ENCODE assay signal across 1 cellular context in the genomic region with DNA sequence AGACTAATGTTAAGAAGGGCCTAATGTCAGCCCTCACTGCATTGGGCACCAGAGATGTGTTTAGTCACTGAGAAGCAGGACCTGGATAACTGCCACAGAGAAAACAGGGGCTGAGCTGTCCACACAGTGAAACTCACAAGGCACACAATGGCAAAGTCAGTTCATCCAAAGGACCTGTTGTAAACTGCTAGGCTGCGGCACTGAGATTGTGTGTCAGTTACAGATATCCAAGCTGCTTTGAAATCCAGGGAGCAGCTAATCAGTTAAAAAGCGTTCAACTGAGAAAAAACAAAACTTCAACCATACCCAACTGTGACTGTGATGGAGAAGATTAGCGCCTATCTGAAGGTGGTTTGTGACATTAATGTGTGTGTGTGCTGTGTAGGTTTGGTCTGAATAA.
TF ChIP-seq lines count a peak whose summit lies in the region.

No MANE protein-coding gene starts in this region.

TF ChIP-seq in IMR-90, 13 proteins besides CTCF, POLR2A, EP300 and RAD21:
- TF ChIP-seq, protein P1, sequence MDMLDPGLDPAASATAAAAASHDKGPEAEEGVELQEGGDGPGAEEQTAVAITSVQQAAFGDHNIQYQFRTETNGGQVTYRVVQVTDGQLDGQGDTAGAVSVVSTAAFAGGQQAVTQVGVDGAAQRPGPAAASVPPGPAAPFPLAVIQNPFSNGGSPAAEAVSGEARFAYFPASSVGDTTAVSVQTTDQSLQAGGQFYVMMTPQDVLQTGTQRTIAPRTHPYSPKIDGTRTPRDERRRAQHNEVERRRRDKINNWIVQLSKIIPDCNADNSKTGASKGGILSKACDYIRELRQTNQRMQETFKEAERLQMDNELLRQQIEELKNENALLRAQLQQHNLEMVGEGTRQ (IDR thresholded peaks at IDR 0.05; ENCODE audit: low read depth, low read length): no peak
- TF ChIP-seq MAFK (IDR thresholded peaks at IDR 0.05; ENCODE audit: low read depth, low read length) (no peak), RFX5 (IDR thresholded peaks at IDR 0.05; ENCODE audit: low read depth, low read length) (no peak), MXI1 (IDR thresholded peaks at IDR 0.05; ENCODE audit: borderline replicate concordance, low read depth, low read length) (no peak), CHD1 (IDR thresholded peaks at IDR 0.05; ENCODE audit: low read depth, low read length) (no peak), BHLHE40 (IDR thresholded peaks at IDR 0.05; ENCODE audit: low read depth, low read length) (no peak), NFE2L2 (IDR thresholded peaks at IDR 0.05; ENCODE audit: low read depth, low read length) (no peak), FOS (IDR thresholded peaks at IDR 0.05; ENCODE audit: low read depth, low read length) (no peak), RCOR1 (IDR thresholded peaks at IDR 0.05; ENCODE audit: insufficient replicate concordance, low read length) (no peak), CEBPB (IDR thresholded peaks at IDR 0.05; ENCODE audit: low read depth, low read length) (no peak), SMC3 (IDR thresholded peaks at IDR 0.05; ENCODE audit: low read depth, low read length) (no peak), MAZ (IDR thresholded peaks at IDR 0.05; ENCODE audit: borderline replicate concordance, low read depth, low read length) (no peak)
- TF ChIP-seq, protein P2, sequence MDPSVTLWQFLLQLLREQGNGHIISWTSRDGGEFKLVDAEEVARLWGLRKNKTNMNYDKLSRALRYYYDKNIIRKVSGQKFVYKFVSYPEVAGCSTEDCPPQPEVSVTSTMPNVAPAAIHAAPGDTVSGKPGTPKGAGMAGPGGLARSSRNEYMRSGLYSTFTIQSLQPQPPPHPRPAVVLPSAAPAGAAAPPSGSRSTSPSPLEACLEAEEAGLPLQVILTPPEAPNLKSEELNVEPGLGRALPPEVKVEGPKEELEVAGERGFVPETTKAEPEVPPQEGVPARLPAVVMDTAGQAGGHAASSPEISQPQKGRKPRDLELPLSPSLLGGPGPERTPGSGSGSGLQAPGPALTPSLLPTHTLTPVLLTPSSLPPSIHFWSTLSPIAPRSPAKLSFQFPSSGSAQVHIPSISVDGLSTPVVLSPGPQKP (IDR thresholded peaks at IDR 0.05; ENCODE audit: borderline replicate concordance, low read depth, low read length): no peak
